9 cellular contexts compared by ENCODE assay signal in genomic region chr11:128039140-128040021, GRCh38.
DNase-seq lines count a peak whose midpoint lies in the region; ATAC-seq and TF ChIP-seq lines count a peak whose summit lies in the region.
"Had no signal": no experiment of that assay in that cellular context is flagged by ENCODE, and none has a peak within 500 bp of the region (broad histone marks: within the 10 kb centered on the region; RNA-seq: fewer than 3 reads in every experiment).

No MANE protein-coding gene starts in this region.

- H3K36me3 Mint-ChIP-seq in activated naive CD4-positive, alpha-beta T cell treated with anti-CD3 and anti-CD28 coated beads, Interleukin-2, amount 50 U/mL, for 24 hours: peaks cover 4% of the 10 kb centered on the region

- no peak overlapping the region for H3K27ac ChIP-seq in lung (ENCODE audit: low read depth in 1 of 2, low read length in 1 of 2)
- H3K27ac ChIP-seq: C4-2B had no signal

- WGBS in lung, 2 donors: 23 to 41% methylated on average over 8 of the region's 8 CpGs

- H3K4me1 Mint-ChIP-seq in activated naive CD4-positive, alpha-beta T cell treated with anti-CD3 and anti-CD28 coated beads, Interleukin-2, amount 50 U/mL, for 24 hours: peaks cover 25% of the 10 kb centered on the region

- no peaks in the 10 kb centered on the region for H3K27me3 Mint-ChIP-seq in activated naive CD4-positive, alpha-beta T cell treated with anti-CD3 and anti-CD28 coated beads, Interleukin-2, amount 50 U/mL, for 24 hours

- H3K4me1 ChIP-seq in lung (ENCODE audit: control insufficient read depth in 2 of 2, insufficient read depth in 2 of 2, low read length in 2 of 2): peaks cover 0 to 2% of the 10 kb centered on the region in 2 donors

- DNase-seq in NCI-H2107 treated with DMSO at 0.1 percent for 48 hours (lab: John Stamatoyannopoulos, UW; ENCODE audit: unreplicated experiment): peak; percentile 35
- no peak for DNase-seq in NCI-H2107 (lab: John Stamatoyannopoulos, UW)
- DNase-seq in SKM-1 treated with dmso at 0.1 percent for 144 hours (lab: John Stamatoyannopoulos, UW; ENCODE audit: unreplicated experiment): peak; percentile 95
- peak; percentile 51 for DNase-seq in lung (ENCODE audit: low spot score)
- peak; percentile 21 to 78 (median 58) for DNase-seq in stimulated activated naive CD4-positive, alpha-beta T cell (lab: John Stamatoyannopoulos, UW)
- no peak for DNase-seq in GM19240 (ENCODE audit: insufficient read length, low spot score)

- H3K4me3 Mint-ChIP-seq in activated naive CD4-positive, alpha-beta T cell treated with anti-CD3 and anti-CD28 coated beads, Interleukin-2, amount 50 U/mL, for 24 hours: peak overlapping the region; percentile 67

- H3K27me3 ChIP-seq in lung (ENCODE audit: control insufficient read depth, insufficient read depth): no peaks in the 10 kb centered on the region

- no peaks in the 10 kb centered on the region for H3K9me3 ChIP-seq in lung (ENCODE audit: control insufficient read depth in 2 of 2, insufficient read depth in 1 of 2, low read length in 1 of 2)

- ATAC-seq in HG03196 (IDR thresholded peaks at IDR 0.05; ENCODE audit: unreplicated experiment): peak; percentile 93
- peak; percentile 74 for ATAC-seq in lung (ENCODE audit: insufficient read depth, low FRiP score)

- no peak overlapping the region for H3K4me3 ChIP-seq in lung

- TF ChIP-seq CTCF in lung (IDR thresholded peaks at IDR 0.05; ENCODE audit: control extremely low read depth, extremely low read depth): no peak

- H3K9me3 Mint-ChIP-seq in activated naive CD4-positive, alpha-beta T cell treated with anti-CD3 and anti-CD28 coated beads, Interleukin-2, amount 50 U/mL, for 24 hours: peaks cover 10% of the 10 kb centered on the region

- no peaks in the 10 kb centered on the region for H3K36me3 ChIP-seq in lung (ENCODE audit: control insufficient read depth in 2 of 2, insufficient read depth in 2 of 2, low read length in 2 of 2)

- H3K27ac Mint-ChIP-seq in activated naive CD4-positive, alpha-beta T cell treated with anti-CD3 and anti-CD28 coated beads, Interleukin-2, amount 50 U/mL, for 24 hours: peak overlapping the region; percentile 94

Comparison
In these comparisons a context has a peak if more than half of its experiments do, and no peak if none do; other contexts are left out.
1. DNase-seq: peak in NCI-H2107 treated with DMSO at 0.1 percent for 48 hours (single experiment), SKM-1 treated with dmso at 0.1 percent for 144 hours (single experiment), lung (single experiment) and stimulated activated naive CD4-positive, alpha-beta T cell (6 of 6); none in NCI-H2107 (single experiment) and GM19240 (single experiment).